8 cellular contexts compared by ENCODE assay signal in the genomic region with DNA sequence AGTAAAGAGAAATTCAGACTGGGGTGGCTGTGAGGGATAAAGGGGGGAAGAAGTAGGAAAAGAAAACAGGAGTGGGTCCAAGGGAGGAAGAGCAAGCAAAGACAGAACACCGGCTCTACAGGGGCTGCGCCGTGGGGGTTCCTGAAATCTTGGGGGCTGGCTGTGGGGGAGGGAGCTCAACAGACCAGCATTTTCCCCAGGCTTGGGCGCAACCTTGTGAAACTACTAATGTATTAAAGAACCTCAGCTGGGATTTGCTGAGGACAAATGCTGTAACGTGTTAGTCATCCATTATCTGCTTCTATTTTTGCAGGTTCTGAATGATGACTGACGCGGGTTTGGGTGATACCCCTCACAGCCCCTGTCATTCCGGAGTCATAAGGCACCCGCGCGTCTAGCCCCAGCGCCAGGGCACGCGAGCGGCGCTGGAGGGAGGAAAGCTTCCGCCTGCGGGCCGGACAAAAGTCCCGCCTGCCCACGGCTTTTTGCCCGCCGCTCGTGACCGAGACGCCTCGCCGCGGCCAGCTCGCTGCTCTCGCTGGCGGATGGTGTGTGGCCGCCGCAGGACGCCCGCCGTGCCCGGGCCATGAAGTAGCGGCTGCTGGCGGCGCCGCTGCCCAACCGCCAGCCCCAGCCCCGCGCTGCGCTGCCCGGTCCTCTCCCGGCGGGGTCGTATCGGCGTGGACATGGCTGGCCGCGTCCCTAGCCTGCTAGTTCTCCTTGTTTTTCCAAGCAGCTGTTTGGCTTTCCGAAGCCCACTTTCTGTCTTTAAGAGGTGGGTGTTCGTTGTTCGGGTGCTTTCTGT.
A peak's percentile ranks its signal among the peaks of the same experiment; 100 is the strongest.
DNase-seq lines count a peak whose midpoint lies in the region; ATAC-seq and TF ChIP-seq lines count a peak whose summit lies in the region.

No MANE protein-coding gene starts in this region.

- TF ChIP-seq CTCF in astrocyte of the cerebellum (IDR thresholded peaks at IDR 0.05; ENCODE audit: low read depth, low read length, missing control alignments) (no peak), progenitor cell of endocrine pancreas (IDR thresholded peaks at IDR 0.05; ENCODE audit: unreplicated experiment) (no peak)

- H3K4me3 ChIP-seq in astrocyte of the cerebellum (ENCODE audit: low read depth, low read length): peak overlapping the region; percentile 59

- peak; percentile 62 for DNase-seq in COLO668 (lab: John Stamatoyannopoulos, UW; ENCODE audit: unreplicated experiment)
- DNase-seq in SIG-M5 treated with dmso at 0.1 percent for 504 hours (lab: John Stamatoyannopoulos, UW; ENCODE audit: unreplicated experiment): peak; percentile 46
- peak; percentile 59 for DNase-seq in astrocyte of the cerebellum (ENCODE audit: low read depth)
- DNase-seq in hepatic stellate cell (ENCODE audit: low spot score): peak; percentile 63
- peak; percentile 43 for DNase-seq in progenitor cell of endocrine pancreas (ENCODE audit: low spot score, unreplicated experiment)
- no peak for DNase-seq in NK-92 (lab: John Stamatoyannopoulos, UW; ENCODE audit: unreplicated experiment)

- in situ Hi-C loops in astrocyte of the cerebellum (cut with HindIII; ENCODE audit: low sequenced_read_pairs): no loop called here

- peak; percentile 74 for ATAC-seq in GM19455 (IDR thresholded peaks at IDR 0.05; ENCODE audit: unreplicated experiment)
- peak; percentile 79 for ATAC-seq in HG03469 (IDR thresholded peaks at IDR 0.05; ENCODE audit: unreplicated experiment)

- peaks cover 51% of the 10 kb centered on the region for H3K27me3 Mint-ChIP-seq in progenitor cell of endocrine pancreas

- peaks cover 8% of the 10 kb centered on the region for H3K4me1 Mint-ChIP-seq in progenitor cell of endocrine pancreas (ENCODE audit: low read depth)

- H3K9me3 Mint-ChIP-seq in progenitor cell of endocrine pancreas (ENCODE audit: low read depth): peaks cover 5% of the 10 kb centered on the region

- peak overlapping the region; percentile 71 for H3K4me3 Mint-ChIP-seq in progenitor cell of endocrine pancreas (ENCODE audit: low read depth)

- H3K36me3 Mint-ChIP-seq in progenitor cell of endocrine pancreas (ENCODE audit: insufficient read depth): peaks cover 9% of the 10 kb centered on the region

- peak overlapping the region; percentile 93 for H3K27ac Mint-ChIP-seq in progenitor cell of endocrine pancreas
